In genomic region chr1:32144033-32144432, GRCh38 we compare ENCODE assay signal across 1 cellular context.
TF ChIP-seq lines count a peak whose summit lies in the region.

No MANE protein-coding gene starts in this region.

TF ChIP-seq in HepG2, 621 proteins besides CTCF, POLR2A, EP300 and RAD21:
- TF ChIP-seq HNF4G (IDR thresholded peaks at IDR 0.05; ENCODE audit: borderline replicate concordance, low read depth, low read length) = no peak
- no peak for TF ChIP-seq HNF4G (CRISPR knock-in tag; IDR thresholded peaks at IDR 0.05; ENCODE audit: borderline replicate concordance, low read depth)
- TF ChIP-seq ZNF512 (CRISPR knock-in tag; IDR thresholded peaks at IDR 0.05) = no peak
- TF ChIP-seq MZF1 (CRISPR knock-in tag; IDR thresholded peaks at IDR 0.05; ENCODE audit: borderline replicate concordance) = no peak
- no peak for TF ChIP-seq ZBTB49 (CRISPR knock-in tag; IDR thresholded peaks at IDR 0.05; ENCODE audit: borderline replicate concordance)
- no peak for TF ChIP-seq ZC3H13 (CRISPR knock-in tag; IDR thresholded peaks at IDR 0.05)
- no peak for TF ChIP-seq FOXK1 (CRISPR knock-in tag; IDR thresholded peaks at IDR 0.05; ENCODE audit: borderline replicate concordance, low read depth)
- TF ChIP-seq NCOR1 (IDR thresholded peaks at IDR 0.05; ENCODE audit: borderline replicate concordance, low read length) = no peak
- no peak for TF ChIP-seq DR1 (CRISPR knock-in tag; IDR thresholded peaks at IDR 0.05)
- no peak for TF ChIP-seq ZNF121 (CRISPR knock-in tag; IDR thresholded peaks at IDR 0.05)
- TF ChIP-seq ZNF446 (CRISPR knock-in tag; IDR thresholded peaks at IDR 0.05) = no peak
- no peak for TF ChIP-seq ARID2 (CRISPR knock-in tag; IDR thresholded peaks at IDR 0.05; ENCODE audit: borderline replicate concordance)
- no peak for TF ChIP-seq JARID2 (CRISPR knock-in tag; IDR thresholded peaks at IDR 0.05; ENCODE audit: insufficient replicate concordance)
- TF ChIP-seq, protein P1, sequence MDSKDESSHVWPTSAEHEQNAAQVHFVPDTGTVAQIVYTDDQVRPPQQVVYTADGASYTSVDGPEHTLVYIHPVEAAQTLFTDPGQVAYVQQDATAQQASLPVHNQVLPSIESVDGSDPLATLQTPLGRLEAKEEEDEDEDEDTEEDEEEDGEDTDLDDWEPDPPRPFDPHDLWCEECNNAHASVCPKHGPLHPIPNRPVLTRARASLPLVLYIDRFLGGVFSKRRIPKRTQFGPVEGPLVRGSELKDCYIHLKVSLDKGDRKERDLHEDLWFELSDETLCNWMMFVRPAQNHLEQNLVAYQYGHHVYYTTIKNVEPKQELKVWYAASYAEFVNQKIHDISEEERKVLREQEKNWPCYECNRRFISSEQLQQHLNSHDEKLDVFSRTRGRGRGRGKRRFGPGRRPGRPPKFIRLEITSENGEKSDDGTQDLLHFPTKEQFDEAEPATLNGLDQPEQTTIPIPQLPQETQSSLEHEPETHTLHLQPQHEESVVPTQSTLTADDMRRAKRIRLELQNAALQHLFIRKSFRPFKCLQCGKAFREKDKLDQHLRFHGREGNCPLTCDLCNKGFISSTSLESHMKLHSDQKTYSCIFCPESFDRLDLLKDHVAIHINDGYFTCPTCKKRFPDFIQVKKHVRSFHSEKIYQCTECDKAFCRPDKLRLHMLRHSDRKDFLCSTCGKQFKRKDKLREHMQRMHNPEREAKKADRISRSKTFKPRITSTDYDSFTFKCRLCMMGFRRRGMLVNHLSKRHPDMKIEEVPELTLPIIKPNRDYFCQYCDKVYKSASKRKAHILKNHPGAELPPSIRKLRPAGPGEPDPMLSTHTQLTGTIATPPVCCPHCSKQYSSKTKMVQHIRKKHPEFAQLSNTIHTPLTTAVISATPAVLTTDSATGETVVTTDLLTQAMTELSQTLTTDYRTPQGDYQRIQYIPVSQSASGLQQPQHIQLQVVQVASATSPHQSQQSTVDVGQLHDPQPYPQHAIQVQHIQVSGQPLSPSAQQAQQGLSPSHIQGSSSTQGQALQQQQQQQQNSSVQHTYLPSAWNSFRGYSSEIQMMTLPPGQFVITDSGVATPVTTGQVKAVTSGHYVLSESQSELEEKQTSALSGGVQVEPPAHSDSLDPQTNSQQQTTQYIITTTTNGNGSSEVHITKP (CRISPR knock-in tag; IDR thresholded peaks at IDR 0.05; ENCODE audit: low read depth) = no peak
- TF ChIP-seq ATM (IDR thresholded peaks at IDR 0.05; ENCODE audit: borderline replicate concordance) = no peak
- peak; percentile 26; the same call in 1 of the 2 replicates for TF ChIP-seq MAFF (IDR thresholded peaks at IDR 0.05; ENCODE audit: low read depth, low read length)
- no peak for TF ChIP-seq NFE2L2 (IDR thresholded peaks at IDR 0.05; ENCODE audit: low read length)
- TF ChIP-seq ZNF569 (CRISPR knock-in tag; IDR thresholded peaks at IDR 0.05; ENCODE audit: borderline replicate concordance) = no peak
- TF ChIP-seq MAFK (conservative IDR thresholded peaks at IDR 0.05 in 1 of 2, IDR thresholded peaks at IDR 0.05 in 1 of 2; ENCODE audit: low read length in 2 of 2) = peak; percentile 35 to 61; a peak in 2 of 4 replicates
